ENCODE assay signal across 16 cellular contexts in the genomic region with DNA sequence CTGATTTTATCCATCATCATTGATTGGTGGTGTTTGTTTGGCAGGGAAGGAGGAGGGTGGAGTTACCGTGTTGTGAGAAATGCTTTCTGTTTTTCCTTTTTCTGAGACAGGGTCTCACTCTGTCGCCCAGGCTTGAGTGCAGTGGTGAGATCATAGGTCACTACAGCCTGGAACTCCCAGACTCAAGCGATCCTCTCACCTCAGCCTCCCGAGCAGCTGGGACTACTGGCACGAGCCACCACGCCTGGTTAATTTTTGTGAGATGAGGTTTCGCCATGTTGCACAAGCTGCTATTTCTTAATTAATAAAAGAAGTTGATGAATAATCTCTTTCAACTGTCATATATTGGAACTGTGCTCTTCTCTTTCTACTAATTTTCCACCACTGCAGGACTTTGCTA. TPM values are rescaled to one million over a fixed set of nuclear protein-coding genes. Genes with fewer than 3 reads are reported as not detected.
"Had no signal": no experiment of that assay in that cellular context is flagged by ENCODE, and none has a peak within 500 bp of the region (broad histone marks: within the 10 kb centered on the region; RNA-seq: fewer than 3 reads in every experiment).

No MANE protein-coding gene starts in this region.

- H3K36me3 Mint-ChIP-seq: immature natural killer cell; naive thymus-derived CD4-positive, alpha-beta T cell; stimulated activated effector memory CD8-positive, alpha-beta T cell treated with anti-CD3 and anti-CD28 coated beads, Interleukin-12 subunit alpha, Interleukin-12 subunit beta, amount 100 ng/mL, for 72 hours had no signal

- H3K9me3 Mint-ChIP-seq: stimulated activated effector memory CD8-positive, alpha-beta T cell treated with anti-CD3 and anti-CD28 coated beads, Interleukin-12 subunit alpha, Interleukin-12 subunit beta, amount 100 ng/mL, for 72 hours; stimulated activated naive CD8-positive, alpha-beta T cell treated with anti-CD3 and anti-CD28 coated beads, Interleukin-15, Interleukin-2, amounts not matched to agents 100 ng/mL and 50 ng/mL, for 24 hours had no signal

- FAIRE-seq: kidney had no signal

- H3K4me1 ChIP-seq: esophagus muscularis mucosa, tibial nerve had no signal

- H3K4me3 Mint-ChIP-seq: immature natural killer cell; naive thymus-derived CD4-positive, alpha-beta T cell; stimulated activated effector memory CD8-positive, alpha-beta T cell treated with anti-CD3 and anti-CD28 coated beads, Interleukin-12 subunit alpha, Interleukin-12 subunit beta, amount 100 ng/mL, for 72 hours; stimulated activated naive CD8-positive, alpha-beta T cell treated with anti-CD3 and anti-CD28 coated beads, Interleukin-15, Interleukin-2, amounts not matched to agents 100 ng/mL and 50 ng/mL, for 24 hours had no signal

- H3K27me3 Mint-ChIP-seq: stimulated activated naive CD8-positive, alpha-beta T cell treated with anti-CD3 and anti-CD28 coated beads, Interleukin-15, Interleukin-2, amounts not matched to agents 100 ng/mL and 50 ng/mL, for 24 hours had no signal

- H3K4me1 Mint-ChIP-seq: immature natural killer cell; naive thymus-derived CD4-positive, alpha-beta T cell; stimulated activated effector memory CD8-positive, alpha-beta T cell treated with anti-CD3 and anti-CD28 coated beads, Interleukin-12 subunit alpha, Interleukin-12 subunit beta, amount 100 ng/mL, for 72 hours had no signal

- DNase-seq: central memory CD4-positive, alpha-beta T cell; effector CD8-positive, alpha-beta T cell; immature natural killer cell; kidney; left colon; mesendoderm; naive thymus-derived CD4-positive, alpha-beta T cell; posterior cingulate gyrus; right cardiac atrium; stimulated activated CD4-positive, alpha-beta T cell treated with anti-CD3 and anti-CD28 coated beads, Interleukin-2, amount 100 ng/mL, for 48 hours had no signal

- H3K9me3 ChIP-seq: esophagus muscularis mucosa had no signal

- H3K4me3 ChIP-seq: coronary artery, esophagus muscularis mucosa, smooth muscle cell, tibial nerve had no signal

- H3K27ac ChIP-seq: coronary artery, esophagus muscularis mucosa, tibial nerve had no signal

- H3K4me2 ChIP-seq: smooth muscle cell had no signal

- H3K27ac Mint-ChIP-seq: immature natural killer cell; naive thymus-derived CD4-positive, alpha-beta T cell; stimulated activated effector memory CD8-positive, alpha-beta T cell treated with anti-CD3 and anti-CD28 coated beads, Interleukin-12 subunit alpha, Interleukin-12 subunit beta, amount 100 ng/mL, for 72 hours; stimulated activated naive CD8-positive, alpha-beta T cell treated with anti-CD3 and anti-CD28 coated beads, Interleukin-15, Interleukin-2, amounts not matched to agents 100 ng/mL and 50 ng/mL, for 24 hours had no signal

- ATAC-seq: left colon; naive thymus-derived CD4-positive, alpha-beta T cell; right cardiac atrium; stimulated activated effector memory CD8-positive, alpha-beta T cell treated with anti-CD3 and anti-CD28 coated beads, Interleukin-12 subunit alpha, Interleukin-12 subunit beta, amount 100 ng/mL, for 72 hours had no signal

- H3K27me3 ChIP-seq: tibial nerve had no signal

- H3K36me3 ChIP-seq: esophagus muscularis mucosa, tibial nerve had no signal

RNA-seq across cellular contexts. Expression of a gene that starts 44.3 kb away (rescaled TPM):
- polyA plus RNA-seq: immature natural killer cell; naive thymus-derived CD4-positive, alpha-beta T cell had no signal
